20 cellular contexts compared by ENCODE assay signal in the genomic region with DNA sequence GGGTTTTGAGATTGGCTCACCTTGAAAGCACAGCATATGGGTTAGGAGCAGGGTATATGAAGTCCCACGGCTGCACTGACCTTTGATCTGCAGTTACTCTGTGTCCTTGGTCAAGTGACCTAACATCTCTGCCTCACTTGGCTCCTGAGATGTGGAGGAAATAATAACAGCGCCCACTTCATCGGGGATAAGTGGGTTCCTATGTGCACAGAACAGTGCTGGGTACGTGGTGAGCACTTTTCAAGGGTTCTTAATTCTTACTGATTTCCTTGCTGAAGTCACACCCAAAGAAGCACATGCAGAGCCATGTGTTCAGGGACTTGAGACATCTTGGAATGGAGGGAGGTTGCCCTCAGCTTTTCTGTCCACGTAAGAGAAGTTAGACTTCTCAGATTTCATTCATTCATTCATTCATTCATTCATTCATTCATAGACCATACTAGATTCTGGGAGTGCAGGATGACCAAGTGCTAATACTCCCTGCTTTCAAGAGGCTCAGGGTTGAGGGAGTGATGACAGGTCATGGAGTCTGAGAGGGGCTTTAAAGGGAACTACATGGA. TPM values are rescaled to one million over a fixed set of nuclear protein-coding genes. Genes with fewer than 3 reads are reported as not detected.
DNase-seq lines count a peak whose midpoint lies in the region; ATAC-seq and TF ChIP-seq lines count a peak whose summit lies in the region.
"Had no signal": no experiment of that assay in that cellular context is flagged by ENCODE, and none has a peak within 500 bp of the region (broad histone marks: within the 10 kb centered on the region; RNA-seq: fewer than 3 reads in every experiment).

No MANE protein-coding gene starts in this region.

- TF ChIP-seq CTCF in OCI-LY7 (conservative IDR thresholded peaks at IDR 0.05; ENCODE audit: low read length), result no peak
- no peak for TF ChIP-seq CTCF in lung (IDR thresholded peaks at IDR 0.05; ENCODE audit: control extremely low read depth, extremely low read depth)
- TF ChIP-seq CTCF in testis (IDR thresholded peaks at IDR 0.05), result no peak

- no peak overlapping the region for H3K9ac ChIP-seq in BLaER1 treated with 17β-estradiol and CSF1 and Interleukin-3, amounts not matched to agents 10 nM and 100 nM

- no peak overlapping the region for H3K27ac ChIP-seq in BLaER1 treated with 17β-estradiol and CSF1 and Interleukin-3, amounts not matched to agents 10 nM and 100 nM
- H3K27ac ChIP-seq in OCI-LY7 (ENCODE audit: low read depth, low read length, poor library complexity, severe bottlenecking) (no peak overlapping the region), lung (ENCODE audit: low read depth in 1 of 2, low read length in 1 of 2) (peak overlapping the region in 1 of 2 donors; percentile 83), testis (no peak overlapping the region)
- H3K27ac ChIP-seq: HL-60, Peyer's patch, SJSA1 had no signal

- DNase-seq in OCI-LY7 (ENCODE audit: low spot score) (no peak), lung (ENCODE audit: low spot score) (peak; percentile 73), testis (no peak), NCI-H69 (lab: John Stamatoyannopoulos, UW) (no peak), amygdala (lab: John Stamatoyannopoulos, UW) (no peak), foreskin melanocyte (no peak)
- DNase-seq: ACHN, EL, H9, IMR-90, Karpas-422, MG63, NCI-H1048, NCI-H1436, NCI-H2171 had no signal

- H3K79me2 ChIP-seq in OCI-LY7 (ENCODE audit: insufficient read depth, low read depth, low read length), result no peaks in the 10 kb centered on the region

- 66 to 86% methylated on average over 5 of the region's 5 CpGs for WGBS in lung, 2 donors
- 64 to 65% methylated on average over 5 of the region's 5 CpGs for WGBS in testis, 2 donors

- peak; percentile 49 for ATAC-seq in lung (ENCODE audit: insufficient read depth, low FRiP score)

- intact Hi-C loops in OCI-LY7 (cut with micrococcal nuclease; ENCODE audit: unreplicated experiment) (no loop called here), testis (cut with DNase I; ENCODE audit: low total_unique reads) (no loop called here)

- no peaks in the 10 kb centered on the region for H3K9me2 ChIP-seq in OCI-LY7 (ENCODE audit: insufficient read depth, low read length)

- H3K27me3 ChIP-seq in BLaER1 treated with 17β-estradiol and CSF1 and Interleukin-3, amounts not matched to agents 10 nM and 100 nM, result no peaks in the 10 kb centered on the region
- H3K27me3 ChIP-seq in lung (ENCODE audit: control insufficient read depth, insufficient read depth), result no peaks in the 10 kb centered on the region
- no peaks in the 10 kb centered on the region for H3K27me3 ChIP-seq in testis
- H3K27me3 ChIP-seq: MG63, Peyer's patch, SJSA1 had no signal

- H3K4me2 ChIP-seq in BLaER1 treated with 17β-estradiol and CSF1 and Interleukin-3, amounts not matched to agents 10 nM and 100 nM, result peak overlapping the region in 7 of 11 experiments; percentile 41 to 80 (median 67); a peak in 11 of 22 replicates
- H3K4me2 ChIP-seq in OCI-LY7 (ENCODE audit: low read length), result peak overlapping the region; percentile 35

- CTCF ChIA-PET in OCI-LY7 (lab: Charles Lee; ENCODE audit: unreplicated experiment), result no interaction called here

- no peak for TF ChIP-seq POLR2A in testis (IDR thresholded peaks at IDR 0.05)

- peak overlapping the region; percentile 65; the same call in 1 of the 2 replicates for H2AFZ ChIP-seq in OCI-LY7 (ENCODE audit: low read length)

- peaks cover 0 to 47% (median 23%) of the 10 kb centered on the region in 10 experiments; a peak in 16 of 20 replicates for H3K4me1 ChIP-seq in BLaER1 treated with 17β-estradiol and CSF1 and Interleukin-3, amounts not matched to agents 10 nM and 100 nM
- peaks cover 43% of the 10 kb centered on the region for H3K4me1 ChIP-seq in OCI-LY7 (ENCODE audit: insufficient read depth, low read length, poor library complexity, severe bottlenecking)
- peaks cover 0 to 3% of the 10 kb centered on the region in 2 donors for H3K4me1 ChIP-seq in lung (ENCODE audit: control insufficient read depth in 2 of 2, insufficient read depth in 2 of 2, low read length in 2 of 2)
- H3K4me1 ChIP-seq in testis, result peaks cover 9% of the 10 kb centered on the region
- H3K4me1 ChIP-seq: Peyer's patch, SJSA1 had no signal

- POLR2A ChIA-PET in OCI-LY7 (lab: Charles Lee), result interaction anchor here (1.2 kb wide), 1 partner anchor 13 kb away, joined by 3 read pairs; no protein-coding TSS in a partner anchor

- H3K4me3 ChIP-seq in BLaER1 treated with 17β-estradiol and CSF1 and Interleukin-3, amounts not matched to agents 10 nM and 100 nM, result no peak overlapping the region
- H3K4me3 ChIP-seq in OCI-LY7 (ENCODE audit: low read depth, low read length, poor library complexity, severe bottlenecking) (no peak overlapping the region), lung (no peak overlapping the region), testis (peak overlapping the region; percentile 44 to 52)
- H3K4me3 ChIP-seq: MG63, Peyer's patch, SJSA1 had no signal

- BruUV-seq in OCI-LY7 (replicated peaks; lab: Mats Ljungman, UMichigan), result no TSS peak

- no peaks in the 10 kb centered on the region for H4K20me1 ChIP-seq in BLaER1 treated with 17β-estradiol and CSF1 and Interleukin-3, amounts not matched to agents 10 nM and 100 nM
- no peaks in the 10 kb centered on the region for H4K20me1 ChIP-seq in OCI-LY7 (ENCODE audit: insufficient read depth, low read length)

- peaks cover 6 to 19% (median 12%) of the 10 kb centered on the region in 11 experiments; a peak in 19 of 22 replicates for H3K9me3 ChIP-seq in BLaER1 treated with 17β-estradiol and CSF1 and Interleukin-3, amounts not matched to agents 10 nM and 100 nM (replicated peaks in 1 of 11)
- H3K9me3 ChIP-seq in OCI-LY7 (ENCODE audit: low read length), result no peaks in the 10 kb centered on the region
- H3K9me3 ChIP-seq in lung (ENCODE audit: control insufficient read depth in 2 of 2, insufficient read depth in 1 of 2, low read length in 1 of 2), result peaks cover 0 to 3% of the 10 kb centered on the region in 2 donors
- H3K9me3 ChIP-seq in testis, result no peaks in the 10 kb centered on the region
- H3K9me3 ChIP-seq: MG63, Peyer's patch, SJSA1 had no signal

- no peaks in the 10 kb centered on the region for H3K36me3 ChIP-seq in BLaER1 treated with 17β-estradiol and CSF1 and Interleukin-3, amounts not matched to agents 10 nM and 100 nM
- no peaks in the 10 kb centered on the region for H3K36me3 ChIP-seq in OCI-LY7 (ENCODE audit: insufficient read depth, low read length)
- peaks cover 0 to 5% of the 10 kb centered on the region in 2 donors for H3K36me3 ChIP-seq in lung (ENCODE audit: control insufficient read depth in 2 of 2, insufficient read depth in 2 of 2, low read length in 2 of 2)
- no peaks in the 10 kb centered on the region for H3K36me3 ChIP-seq in testis (ENCODE audit: low read depth, missing control alignments)
- H3K36me3 ChIP-seq: MG63, SJSA1 had no signal

RNA-seq across cellular contexts. Expression of gene ADGRD1, which starts 39.4 kb away (rescaled TPM):
- 0.95 and 1.0 TPM in 2 replicates for total RNA-seq in OCI-LY7 (2014; rRNA removed; shearing (Covaris generic))
- total RNA-seq in OCI-LY7 (2022) (1.4 and 1.7 TPM in 2 replicates), lung (10 to 100 TPM; 66.2 to 85.6 TPM), testis (10 to 100 TPM; 42.8 to 43.2 TPM)
- polyA plus RNA-seq in lung (10 to 100 TPM; 23.5 to 27.2 TPM), testis (ENCODE audit: insufficient read depth, low read depth, low replicate concordance) (27.2 TPM)
- total RNA-seq: HT1080, IMR-90 had no signal
- polyA plus RNA-seq: IMR-90 had no signal

Comparison
In these comparisons a context has a peak if more than half of its experiments do, and no peak if none do; other contexts are left out.
1. H3K4me3 ChIP-seq: peak in testis (2 of 2); none in BLaER1 treated with 17β-estradiol and CSF1 and Interleukin-3, amounts not matched to agents 10 nM and 100 nM (0 of 10), OCI-LY7 (single experiment) and lung (single experiment).
2. RNA of gene ADGRD1, which starts 39.4 kb away (total RNA-seq): 66.2 to 85.6 TPM in lung and 42.8 to 43.2 TPM in testis; 0.95 to 1.7 TPM in OCI-LY7; every median in the first group is over 10 times any median in the second.